In genomic region chr13:86567119-86567518, GRCh38 we compare ENCODE assay signal across 1 cellular context.
TF ChIP-seq lines count a peak whose summit lies in the region.

No MANE protein-coding gene starts in this region.

TF ChIP-seq in H1, 55 proteins besides CTCF, POLR2A, EP300 and RAD21 (continued from another document):
- no peak for TF ChIP-seq GTF2F1 (IDR thresholded peaks at IDR 0.05; ENCODE audit: borderline replicate concordance, low read depth, low read length)
- TF ChIP-seq SIN3A (conservative IDR thresholded peaks at IDR 0.05 in 1 of 2, IDR thresholded peaks at IDR 0.05 in 1 of 2; ENCODE audit: low read depth in 1 of 2, low read length in 2 of 2) = no peak
- TF ChIP-seq KDM5A (IDR thresholded peaks at IDR 0.05; ENCODE audit: low read length) = no peak
- no peak for TF ChIP-seq RBBP5 (IDR thresholded peaks at IDR 0.05; ENCODE audit: borderline replicate concordance, low read depth, low read length)
- TF ChIP-seq SP1 (IDR thresholded peaks at IDR 0.05; ENCODE audit: low read depth, low read length) = no peak
- no peak for TF ChIP-seq E2F6 (IDR thresholded peaks at IDR 0.05)
- TF ChIP-seq SIRT6 (IDR thresholded peaks at IDR 0.05; ENCODE audit: low read length) = no peak
- no peak for TF ChIP-seq CBX8 (IDR thresholded peaks at IDR 0.05; ENCODE audit: borderline replicate concordance, low read depth, low read length)
- no peak for TF ChIP-seq TAF1 (IDR thresholded peaks at IDR 0.05; ENCODE audit: low read depth, low read length)
- TF ChIP-seq MAFK (IDR thresholded peaks at IDR 0.05; ENCODE audit: low read depth, low read length) = no peak
- TF ChIP-seq POU5F1 (IDR thresholded peaks at IDR 0.05; ENCODE audit: low read depth, low read length) = no peak
- no peak for TF ChIP-seq HDAC6 (IDR thresholded peaks at IDR 0.05; ENCODE audit: low read depth, low read length)
